ENCODE assay signal across 8 cellular contexts in the genomic region with DNA sequence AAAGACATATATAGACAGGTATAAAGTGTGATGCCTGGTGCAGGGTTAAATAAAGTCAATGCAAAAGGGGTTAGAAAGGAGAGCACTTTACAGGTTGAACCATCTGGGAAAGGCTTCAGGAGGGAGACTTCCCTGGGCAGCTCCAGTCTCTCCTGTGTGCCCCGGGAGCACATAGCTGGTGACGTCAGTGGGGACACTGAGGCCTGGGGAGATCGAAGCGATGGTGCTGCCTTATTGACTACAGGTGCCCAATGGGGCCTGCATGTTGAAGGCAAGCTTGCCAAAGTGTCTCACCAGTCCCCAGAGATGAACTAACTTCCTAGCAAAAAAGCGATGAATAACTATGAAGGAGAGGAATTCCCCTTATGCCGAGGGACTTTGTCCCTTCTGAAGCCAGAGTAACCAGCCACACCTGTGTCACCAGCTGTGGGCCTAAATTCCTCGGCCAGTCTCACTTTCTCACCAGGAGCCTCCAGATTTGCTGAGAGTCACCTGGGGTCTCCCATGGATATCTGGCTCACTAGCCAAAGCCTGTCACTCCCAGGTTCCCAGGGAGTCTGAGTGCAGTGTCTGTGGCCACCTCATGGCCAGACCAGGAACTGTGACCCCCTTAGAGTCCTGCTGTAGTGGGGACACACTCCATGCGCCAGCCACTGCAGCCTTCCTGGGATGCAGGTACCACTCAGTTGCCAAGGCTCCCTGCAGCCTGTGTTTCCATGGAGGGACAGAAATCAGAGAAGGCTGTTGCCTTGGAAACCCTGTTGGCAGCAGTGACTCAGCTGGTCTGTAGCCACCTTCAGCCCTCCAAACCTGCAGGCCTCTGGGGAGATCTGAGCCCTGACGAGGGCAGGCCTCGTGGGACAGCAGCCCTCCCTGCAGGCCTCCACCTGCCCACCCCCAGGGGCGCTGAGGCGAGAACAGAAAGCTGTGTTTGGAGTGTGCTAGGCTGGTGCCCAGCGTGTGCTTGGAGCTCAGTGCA.
A peak's percentile ranks its signal among the peaks of the same experiment; 100 is the strongest.
DNase-seq lines count a peak whose midpoint lies in the region; ATAC-seq and TF ChIP-seq lines count a peak whose summit lies in the region.

No MANE protein-coding gene starts in this region.

- TF ChIP-seq CTCF in GM13976 (IDR thresholded peaks at IDR 0.05; ENCODE audit: borderline replicate concordance, control extremely low read depth, extremely low read depth, insufficient read depth, missing control alignments): no peak

- in situ Hi-C loops in GM13976 (cut with MboI; ENCODE audit: low sequenced_read_pairs, unreplicated experiment): no loop called here

- DNase-seq in DMS79 (lab: John Stamatoyannopoulos, UW) (peak; percentile 63), RPMI7951 (ENCODE audit: low read depth) (peak; percentile 24), left kidney (ENCODE audit: low read depth, low spot score) (peak; percentile 78), GM13976 (ENCODE audit: low spot score) (no peak), cerebellar nuclear complex (lab: John Stamatoyannopoulos, UW) (no peak)
- no peak for DNase-seq in stimulated activated naive CD4-positive, alpha-beta T cell treated with Interleukin-2 at 50 U/mL for 16 hours (lab: John Stamatoyannopoulos, UW)

- peak; percentile 48 for ATAC-seq in HG02798 (IDR thresholded peaks at IDR 0.05; ENCODE audit: poor library complexity, unreplicated experiment)
- ATAC-seq in GM19351 (IDR thresholded peaks at IDR 0.05; ENCODE audit: unreplicated experiment): no peak

Comparison
In these comparisons a context has a peak if more than half of its experiments do, and no peak if none do; other contexts are left out.
1. DNase-seq: peak in DMS79 (single experiment), RPMI7951 (single experiment) and left kidney (single experiment); none in stimulated activated naive CD4-positive, alpha-beta T cell treated with Interleukin-2 at 50 U/mL for 16 hours (single experiment), GM13976 (single experiment) and cerebellar nuclear complex (0 of 2).